Comparison of ENCODE assay signal across 8 cellular contexts in genomic region chr7:90244909-90245841, GRCh38. TPM values are rescaled to one million over a fixed set of nuclear protein-coding genes. Genes with fewer than 3 reads are reported as not detected.
A peak's percentile ranks its signal among the peaks of the same experiment; 100 is the strongest.
DNase-seq lines count a peak whose midpoint lies in the region; ATAC-seq and TF ChIP-seq lines count a peak whose summit lies in the region.

Gene CFAP69, plus strand, starts transcription at chr7:90245174. Its CDS starts 251 bp downstream, at chr7:90245425.

- H3K27ac Mint-ChIP-seq in activated T-cell treated with anti-CD3 and anti-CD28 coated beads, Interleukin-2, amount 50 U/mL, for 24 hours, result peak within 1 kb of the TSS; percentile 77

- TF ChIP-seq POLR2A in esophagus muscularis mucosa (IDR thresholded peaks at IDR 0.05; ENCODE audit: low read depth), result no peak

- H3K27me3 Mint-ChIP-seq in activated T-cell treated with anti-CD3 and anti-CD28 coated beads, Interleukin-2, amount 50 U/mL, for 24 hours, result peaks cover 49% of the 10 kb centered on the region

- H3K36me3 Mint-ChIP-seq in activated T-cell treated with anti-CD3 and anti-CD28 coated beads, Interleukin-2, amount 50 U/mL, for 24 hours (ENCODE audit: low read depth), result peaks cover 4% of the 10 kb centered on the region

- no peaks in the 10 kb centered on the region for H3K9me3 Mint-ChIP-seq in activated T-cell treated with anti-CD3 and anti-CD28 coated beads, Interleukin-2, amount 50 U/mL, for 24 hours

- TF ChIP-seq EP300 in esophagus muscularis mucosa (IDR thresholded peaks at IDR 0.05), result no peak

- intact Hi-C loops in esophagus muscularis mucosa (cut with DNase I), result loop anchor here (5.0 kb wide), 1 partner anchor 33 kb away; the partner anchor contains the start of gene STEAP2

- ATAC-seq in GM21423 (IDR thresholded peaks at IDR 0.05; ENCODE audit: unreplicated experiment), result peak; percentile 88

- peaks cover 12 to 30% (median 20%) of the 10 kb centered on the region in 4 donors for H3K4me1 ChIP-seq in esophagus muscularis mucosa
- peaks cover 6 to 17% of the 10 kb centered on the region in 2 donors for H3K4me1 ChIP-seq in muscle layer of duodenum (ENCODE audit: control insufficient read depth in 1 of 2, insufficient read depth in 2 of 2, low read length in 2 of 2)

- peak; percentile 18 to 48 (median 32) for TF ChIP-seq CTCF in esophagus muscularis mucosa (IDR thresholded peaks at IDR 0.05)

- H3K36me3 ChIP-seq in esophagus muscularis mucosa (no peaks in the 10 kb centered on the region), muscle layer of duodenum (ENCODE audit: control insufficient read depth in 1 of 2, insufficient read depth in 2 of 2, low read length in 2 of 2) (no peaks in the 10 kb centered on the region)

- DNase-seq in DMS 273 treated with DMSO at 0.1 percent for 48 hours (lab: John Stamatoyannopoulos, UW) (peak; percentile 64), HUDEP-2 (lab: John Stamatoyannopoulos, UW; ENCODE audit: unreplicated experiment in 76 of 76) (peak in 71 of 76 experiments; percentile 15 to 84 (median 65)), OCI-M1 (lab: John Stamatoyannopoulos, UW) (peak; percentile 92), esophagus muscularis mucosa (ENCODE audit: extremely low spot score) (peak; percentile 96)
- DNase-seq in activated T-cell treated with anti-CD3 and anti-CD28 coated beads, Interleukin-2, amount 50 U/mL, for 24 hours, result peak; percentile 92
- peak; percentile 94 for DNase-seq in stimulated activated CD8-positive, alpha-beta memory T cell treated with anti-CD3 and anti-CD28 coated beads, Interleukin-4, amount 100 ng/mL, for 48 hours

- peak within 1 kb of the TSS; percentile 87 for H3K4me3 Mint-ChIP-seq in activated T-cell treated with anti-CD3 and anti-CD28 coated beads, Interleukin-2, amount 50 U/mL, for 24 hours

- 2% methylated on average over 44 of the region's 59 CpGs for WGBS in esophagus muscularis mucosa

- H3K27me3 ChIP-seq in esophagus muscularis mucosa (no peaks in the 10 kb centered on the region), muscle layer of duodenum (ENCODE audit: low read depth, low read length) (no peaks in the 10 kb centered on the region)

- H3K4me1 Mint-ChIP-seq in activated T-cell treated with anti-CD3 and anti-CD28 coated beads, Interleukin-2, amount 50 U/mL, for 24 hours (ENCODE audit: low read depth), result peaks cover 23% of the 10 kb centered on the region

- peak within 1 kb of the TSS; percentile 74 to 89 (median 78) for H3K4me3 ChIP-seq in esophagus muscularis mucosa
- peak within 1 kb of the TSS; percentile 88 to 91 for H3K4me3 ChIP-seq in muscle layer of duodenum (ENCODE audit: low read depth in 1 of 2, low read length in 2 of 2)

- peak within 1 kb of the TSS; percentile 51 to 70 (median 64) for H3K27ac ChIP-seq in esophagus muscularis mucosa (replicated peaks in 1 of 4)
- peak within 1 kb of the TSS; percentile 58 for H3K27ac ChIP-seq in muscle layer of duodenum (ENCODE audit: low read length)

- H3K9me3 ChIP-seq in esophagus muscularis mucosa, result no peaks in the 10 kb centered on the region
- no peaks in the 10 kb centered on the region for H3K9me3 ChIP-seq in muscle layer of duodenum (ENCODE audit: control insufficient read depth in 1 of 2, low read length in 2 of 2)

RNA-seq across cellular contexts. Expression of gene CFAP69, which starts in this region (rescaled TPM):
- 1 to 10 TPM; 3.0 to 8.6 (median 7.5) TPM for total RNA-seq in esophagus muscularis mucosa

Comparison
In these comparisons a context has a peak if more than half of its experiments do, and no peak if none do; other contexts are left out.
1. Peak in every context shown above with its lines: DNase-seq, ATAC-seq, H3K4me3 ChIP-seq and H3K27ac ChIP-seq.